ENCODE assay signal across 13 cellular contexts in genomic region chr1:99749948-99750347, GRCh38. TPM values are rescaled to one million over a fixed set of nuclear protein-coding genes. Genes with fewer than 3 reads are reported as not detected.
DNase-seq lines count a peak whose midpoint lies in the region; ATAC-seq, FAIRE-seq and TF ChIP-seq lines count a peak whose summit lies in the region.
"Had no signal": no experiment of that assay in that cellular context is flagged by ENCODE, and none has a peak within 500 bp of the region (broad histone marks: within the 10 kb centered on the region; RNA-seq: fewer than 3 reads in every experiment).

No MANE protein-coding gene starts in this region.

- FAIRE-seq in GM18507 (lab: Jason Lieb, UNC): peak; percentile 95
- FAIRE-seq: pancreas had no signal

- H2AFZ ChIP-seq in KMS-11 (ENCODE audit: low read depth): no peak overlapping the region

- ATAC-seq in GM19455 (IDR thresholded peaks at IDR 0.05; ENCODE audit: unreplicated experiment) (peak; percentile 72), HG02938 (IDR thresholded peaks at IDR 0.05; ENCODE audit: unreplicated experiment) (peak; percentile 76), WTC11 (no peak)
- no peak for ATAC-seq in naive thymus-derived CD4-positive, alpha-beta T cell
- ATAC-seq: pancreas had no signal

- peaks cover 0 to 12% (median 0%) of the 10 kb centered on the region in 7 donors for H3K4me1 Mint-ChIP-seq in naive thymus-derived CD4-positive, alpha-beta T cell
- H3K4me1 Mint-ChIP-seq in WTC11: peaks cover 8% of the 10 kb centered on the region

- intact Hi-C loops in naive thymus-derived CD4-positive, alpha-beta T cell (cut with micrococcal nuclease): no loop called here

- H3K4me3 Mint-ChIP-seq in naive thymus-derived CD4-positive, alpha-beta T cell: no peak overlapping the region
- no peak overlapping the region for H3K4me3 Mint-ChIP-seq in WTC11

- CTCF ChIA-PET in naive thymus-derived CD4-positive, alpha-beta T cell (lab: Charles Lee): no interaction called here
- CTCF ChIA-PET in WTC11 (lab: Charles Lee): no interaction called here

- POLR2A ChIA-PET in naive thymus-derived CD4-positive, alpha-beta T cell (lab: Charles Lee): no interaction called here
- POLR2A ChIA-PET in WTC11 (lab: Charles Lee): no interaction called here

- peaks cover 0 to 2% (median 0%) of the 10 kb centered on the region in 11 donors for H3K9me3 Mint-ChIP-seq in naive thymus-derived CD4-positive, alpha-beta T cell
- peaks cover 4% of the 10 kb centered on the region; the same call in 1 of the 2 replicates for H3K9me3 Mint-ChIP-seq in WTC11

- no peak overlapping the region for H3K4me3 ChIP-seq in KMS-11 (IDR thresholded peaks at IDR 0.05; ENCODE audit: insufficient read depth, low read depth, low read length)
- H3K4me3 ChIP-seq in naive thymus-derived CD4-positive, alpha-beta T cell (ENCODE audit: low read length): no peak overlapping the region
- H3K4me3 ChIP-seq: pancreas, SJCRH30 had no signal

- H3K4me1 ChIP-seq in KMS-11 (ENCODE audit: low read depth, poor library complexity, severe bottlenecking): peaks cover 26% of the 10 kb centered on the region
- H3K4me1 ChIP-seq in naive thymus-derived CD4-positive, alpha-beta T cell (ENCODE audit: control insufficient read depth in 2 of 2, insufficient read depth in 2 of 2, low read length in 2 of 2): no peaks in the 10 kb centered on the region
- H3K4me1 ChIP-seq: SJCRH30 had no signal

- no peaks in the 10 kb centered on the region for H3K79me2 ChIP-seq in KMS-11 (ENCODE audit: insufficient read depth, low read depth)

- TF ChIP-seq CTCF in KMS-11 (conservative IDR thresholded peaks at IDR 0.05; ENCODE audit: low read depth, low read length): no peak
- no peak for TF ChIP-seq CTCF in WTC11 (IDR thresholded peaks at IDR 0.05)

- no peaks in the 10 kb centered on the region for H3K27me3 ChIP-seq in KMS-11 (ENCODE audit: insufficient read depth, low read depth)
- no peaks in the 10 kb centered on the region for H3K27me3 ChIP-seq in naive thymus-derived CD4-positive, alpha-beta T cell (ENCODE audit: control insufficient read depth in 2 of 2, insufficient read depth in 2 of 2, low read length in 2 of 2)
- H3K27me3 ChIP-seq: pancreas, SJCRH30 had no signal

- H3K27ac ChIP-seq in KMS-11: no peak overlapping the region
- no peak overlapping the region for H3K27ac ChIP-seq in naive thymus-derived CD4-positive, alpha-beta T cell (ENCODE audit: low read depth, low read length)
- H3K27ac ChIP-seq: C4-2B, pancreas, SJCRH30 had no signal

- no peaks in the 10 kb centered on the region for H3K9me3 ChIP-seq in naive thymus-derived CD4-positive, alpha-beta T cell (ENCODE audit: control insufficient read depth in 2 of 3, low read length in 3 of 3)
- H3K9me3 ChIP-seq: pancreas, SJCRH30 had no signal

- H3K9ac ChIP-seq in KMS-11: no peak overlapping the region

- peaks cover 0 to 4% (median 0%) of the 10 kb centered on the region in 5 donors for H3K27me3 Mint-ChIP-seq in naive thymus-derived CD4-positive, alpha-beta T cell
- no peaks in the 10 kb centered on the region for H3K27me3 Mint-ChIP-seq in WTC11 (ENCODE audit: low read depth)

- no peak for DNase-seq in GM18507 (ENCODE audit: extremely low spot score, insufficient read length, low read depth)
- DNase-seq in NCI-H1092 (lab: John Stamatoyannopoulos, UW): no peak
- no peak for DNase-seq in GOT3 (lab: John Stamatoyannopoulos, UW)
- DNase-seq in naive thymus-derived CD4-positive, alpha-beta T cell: no peak
- no peak for DNase-seq in WTC11 (ENCODE audit: low spot score)
- DNase-seq: kidney glomerular epithelial cell, NCI-H2171, pancreas, SJCRH30 had no signal

- peaks cover 0 to 5% (median 0%) of the 10 kb centered on the region in 5 donors for H3K36me3 Mint-ChIP-seq in naive thymus-derived CD4-positive, alpha-beta T cell
- H3K36me3 Mint-ChIP-seq in WTC11: peaks cover 10% of the 10 kb centered on the region

- H4K20me1 ChIP-seq in KMS-11 (ENCODE audit: insufficient read depth): no peaks in the 10 kb centered on the region

- H3K4me2 ChIP-seq in KMS-11: peak overlapping the region; percentile 27; the same call in 1 of the 2 replicates

- H3K36me3 ChIP-seq in KMS-11 (ENCODE audit: insufficient read depth): no peaks in the 10 kb centered on the region
- no peaks in the 10 kb centered on the region for H3K36me3 ChIP-seq in naive thymus-derived CD4-positive, alpha-beta T cell (ENCODE audit: control insufficient read depth in 2 of 3, insufficient read depth in 3 of 3, low read length in 3 of 3)
- H3K36me3 ChIP-seq: pancreas, SJCRH30 had no signal

- H3K27ac Mint-ChIP-seq in naive thymus-derived CD4-positive, alpha-beta T cell: no peak overlapping the region
- H3K27ac Mint-ChIP-seq in WTC11: no peak overlapping the region

TF ChIP-seq in WTC11, 78 proteins besides CTCF, POLR2A, EP300 and RAD21 (continues in another document):
- no peak for TF ChIP-seq ZNF263 (CRISPR knock-in tag; IDR thresholded peaks at IDR 0.05; ENCODE audit: low read depth)
- TF ChIP-seq SP1 (CRISPR knock-in tag; conservative IDR thresholded peaks at IDR 0.05): no peak
- no peak for TF ChIP-seq CDX4 (CRISPR knock-in tag; IDR thresholded peaks at IDR 0.05; ENCODE audit: borderline replicate concordance)
- TF ChIP-seq OVOL2 (CRISPR knock-in tag; IDR thresholded peaks at IDR 0.05; ENCODE audit: borderline replicate concordance): no peak
- no peak for TF ChIP-seq GRHL2 (CRISPR knock-in tag; IDR thresholded peaks at IDR 0.05; ENCODE audit: insufficient replicate concordance, severe bottlenecking)
- no peak for TF ChIP-seq FOXJ3 (CRISPR knock-in tag; IDR thresholded peaks at IDR 0.05; ENCODE audit: borderline replicate concordance)
- TF ChIP-seq ZNF532 (CRISPR knock-in tag; IDR thresholded peaks at IDR 0.05; ENCODE audit: borderline replicate concordance): no peak
- no peak for TF ChIP-seq GABPB1 (CRISPR knock-in tag; IDR thresholded peaks at IDR 0.05)
- TF ChIP-seq ZSCAN18 (CRISPR knock-in tag; IDR thresholded peaks at IDR 0.05): no peak
- TF ChIP-seq RELA (CRISPR knock-in tag; IDR thresholded peaks at IDR 0.05; ENCODE audit: borderline replicate concordance): no peak
- TF ChIP-seq ZNF317 (CRISPR knock-in tag; IDR thresholded peaks at IDR 0.05; ENCODE audit: borderline replicate concordance, low read depth): no peak

RNA-seq across cellular contexts. Expression of gene FRRS1, which starts 16.5 kb away (rescaled TPM):
- 1 to 10 TPM in 1 of 5 experiments, under 1 TPM in 4; 0.22 to 1.4 (median 0.63) TPM for total RNA-seq in naive thymus-derived CD4-positive, alpha-beta T cell
- polyA plus RNA-seq in naive thymus-derived CD4-positive, alpha-beta T cell: under 1 TPM in 1 of 2 donors, not detected in 1; 0.10 TPM
- total RNA-seq in WTC11 (2021): 6.0 to 6.2 TPM (median 6.1 TPM) in 3 replicates

Comparison
In these comparisons a context has a peak if more than half of its experiments do, and no peak if none do; other contexts are left out.
1. ATAC-seq: peak in GM19455 (single experiment) and HG02938 (single experiment); none in naive thymus-derived CD4-positive, alpha-beta T cell (single experiment) and WTC11 (single experiment).